8 cellular contexts compared by ENCODE assay signal in genomic region chr2:170972508-170973224, GRCh38. TPM values are rescaled to one million over a fixed set of nuclear protein-coding genes. Genes with fewer than 3 reads are reported as not detected.
A peak's percentile ranks its signal among the peaks of the same experiment; 100 is the strongest.
DNase-seq lines count a peak whose midpoint lies in the region; ATAC-seq and TF ChIP-seq lines count a peak whose summit lies in the region.

No MANE protein-coding gene starts in this region.

- no peaks in the 10 kb centered on the region for H3K9me3 Mint-ChIP-seq in activated B cell treated with CpG ODN at 0.5 μM for 24 hours

- no peaks in the 10 kb centered on the region for H3K36me3 ChIP-seq in H7 (replicated peaks; ENCODE audit: control insufficient read depth, insufficient read depth, low read length)

- ATAC-seq in activated B cell treated with CpG ODN at 0.5 μM for 24 hours (ENCODE audit: low read depth) (no peak), left lobe of liver (peak; percentile 53), HG03097 (IDR thresholded peaks at IDR 0.05; ENCODE audit: low FRiP score, unreplicated experiment) (no peak), GM21515 (IDR thresholded peaks at IDR 0.05; ENCODE audit: unreplicated experiment) (no peak)

- no peaks in the 10 kb centered on the region for H3K27me3 ChIP-seq in H7 (ENCODE audit: control insufficient read depth, insufficient read depth, low read length)

- no peak overlapping the region for H3K4me3 ChIP-seq in H7 (ENCODE audit: insufficient read depth, low read depth, low read length)

- no peaks in the 10 kb centered on the region for H3K27me3 Mint-ChIP-seq in activated B cell treated with CpG ODN at 0.5 μM for 24 hours

- peaks cover 15% of the 10 kb centered on the region for H3K4me1 Mint-ChIP-seq in activated B cell treated with CpG ODN at 0.5 μM for 24 hours

- H3K4me3 Mint-ChIP-seq in activated B cell treated with CpG ODN at 0.5 μM for 24 hours: peak overlapping the region; percentile 87

- TF ChIP-seq CTCF in activated B cell treated with CpG ODN at 0.5 μM for 24 hours (IDR thresholded peaks at IDR 0.05): no peak
- no peak for TF ChIP-seq CTCF in GM13976 (IDR thresholded peaks at IDR 0.05; ENCODE audit: borderline replicate concordance, control extremely low read depth, extremely low read depth, insufficient read depth, missing control alignments)

- in situ Hi-C loops in GM13976 (cut with MboI; ENCODE audit: low sequenced_read_pairs, unreplicated experiment): loop anchor here (25.0 kb wide), 2 partner anchors 590 to 715 kb away; partner anchors contain the start of gene DYNC1I2

- DNase-seq in Ammon's horn (ENCODE audit: low spot score) (peak; percentile 10), H7 (peak; percentile 63), activated B cell treated with CpG ODN at 0.5 μM for 24 hours (no peak), left lobe of liver (ENCODE audit: low spot score) (peak; percentile 58), GM13976 (ENCODE audit: low spot score) (no peak), mucosa of gallbladder (ENCODE audit: low spot score) (no peak)

- peak overlapping the region; percentile 81 for H3K27ac Mint-ChIP-seq in activated B cell treated with CpG ODN at 0.5 μM for 24 hours

- H3K36me3 Mint-ChIP-seq in activated B cell treated with CpG ODN at 0.5 μM for 24 hours (ENCODE audit: low read depth): peaks cover 10% of the 10 kb centered on the region

- CTCF ChIA-PET in activated B cell treated with CpG ODN at 0.5 μM for 24 hours (lab: Charles Lee): interaction anchor here (0.7 to 3.4 kb wide), 13 partner anchors 9 to 729 kb away, joined by 3 to 42 read pairs (median 4); partner anchors contain the start of gene GORASP2

- intact Hi-C loops in activated B cell treated with CpG ODN at 0.5 μM for 24 hours (cut with micrococcal nuclease): loop anchor here (1.0 to 10.0 kb wide), 13 partner anchors 43 to 1585 kb away; partner anchors contain the start of genes DCAF17, GORASP2, HAT1 and PDK1

- POLR2A ChIA-PET in activated B cell treated with CpG ODN at 0.5 μM for 24 hours (lab: Charles Lee): interaction anchor here (0.7 to 1.6 kb wide), 7 partner anchors 9 to 714 kb away, joined by 3 to 7 read pairs (median 5); partner anchors contain the start of genes DCAF17, GORASP2 and METTL8

RNA-seq across cellular contexts. Expression of gene GORASP2, which starts 43.6 kb away (rescaled TPM):
- 49.1 and 65.3 TPM in 2 replicates for total RNA-seq in H7 (2014; rRNA removed; shearing (Covaris generic))
- total RNA-seq in activated B cell treated with CpG ODN at 0.5 μM for 24 hours (60.7 and 69.7 TPM in 2 replicates), left lobe of liver (30.4 TPM), mucosa of gallbladder (71.9 TPM)

Comparison
In these comparisons a context has a peak if more than half of its experiments do, and no peak if none do; other contexts are left out.
1. DNase-seq: peak in Ammon's horn (single experiment), H7 (single experiment) and left lobe of liver (single experiment); none in activated B cell treated with CpG ODN at 0.5 μM for 24 hours (single experiment), GM13976 (single experiment) and mucosa of gallbladder (single experiment).